In genomic region chr3:136818191-136818850, GRCh38 we compare ENCODE assay signal across 8 cellular contexts. TPM values are rescaled to one million over a fixed set of nuclear protein-coding genes. Genes with fewer than 3 reads are reported as not detected.
DNase-seq lines count a peak whose midpoint lies in the region; ATAC-seq and TF ChIP-seq lines count a peak whose summit lies in the region.

No MANE protein-coding gene starts in this region.

- POLR2A ChIA-PET in GM10248 (lab: Yijun Ruan, JAX) = no interaction called here

- no peaks in the 10 kb centered on the region for H3K9me3 ChIP-seq in lower lobe of right lung

- DNase-seq in GM10248 (ENCODE audit: extremely low spot score) (peak; percentile 54), HuH-7 (ENCODE audit: low spot score) (peak; percentile 41), ecto neural progenitor cell (ENCODE audit: low spot score) (peak; percentile 54), lower lobe of right lung (no peak)
- peak; percentile 68 for DNase-seq in stimulated activated CD8-positive, alpha-beta memory T cell treated with anti-CD3 and anti-CD28 coated beads, Interleukin-4, amount 100 ng/mL, for 48 hours

- intact Hi-C loops in lower lobe of right lung (cut with DNase I) = no loop called here

- ATAC-seq in lower lobe of right lung = peak; percentile 44 to 51
- ATAC-seq in HG02588 (IDR thresholded peaks at IDR 0.05; ENCODE audit: unreplicated experiment) = no peak
- ATAC-seq in HG03354 (IDR thresholded peaks at IDR 0.05; ENCODE audit: poor library complexity, severe bottlenecking, unreplicated experiment) = no peak

- no peaks in the 10 kb centered on the region for H3K36me3 ChIP-seq in lower lobe of right lung

- peak overlapping the region; percentile 74 for H3K4me3 ChIP-seq in lower lobe of right lung

- TF ChIP-seq CTCF in GM10248 (IDR thresholded peaks at IDR 0.05; ENCODE audit: control extremely low read depth, extremely low read depth, low read depth, missing control alignments) (no peak), VCaP (conservative IDR thresholded peaks at IDR 0.05) (no peak), lower lobe of right lung (IDR thresholded peaks at IDR 0.05) (no peak)

- peaks cover 7% of the 10 kb centered on the region for H3K27me3 ChIP-seq in lower lobe of right lung (ENCODE audit: low read depth)

- H3K27ac ChIP-seq in VCaP (peak overlapping the region; percentile 59; the same call in 1 of the 2 replicates), lower lobe of right lung (peak overlapping the region; percentile 82)

- CTCF ChIA-PET in GM10248 (lab: Yijun Ruan, JAX) = no interaction called here

- peaks cover 30% of the 10 kb centered on the region for H3K4me1 ChIP-seq in lower lobe of right lung

RNA-seq across cellular contexts. Expression of gene SLC35G2, which starts 0.6 kb away (rescaled TPM):
- total RNA-seq in lower lobe of right lung = 5.7 TPM

RNA-seq across cellular contexts. Expression of gene NCK1, which starts 43.7 kb away (rescaled TPM):
- total RNA-seq in lower lobe of right lung = 63.0 TPM

Comparison
In these comparisons a context has a peak if more than half of its experiments do, and no peak if none do; other contexts are left out.
1. ATAC-seq: peak in lower lobe of right lung (2 of 2); none in HG02588 (single experiment) and HG03354 (single experiment).